4 cellular contexts compared by ENCODE assay signal in the genomic region with DNA sequence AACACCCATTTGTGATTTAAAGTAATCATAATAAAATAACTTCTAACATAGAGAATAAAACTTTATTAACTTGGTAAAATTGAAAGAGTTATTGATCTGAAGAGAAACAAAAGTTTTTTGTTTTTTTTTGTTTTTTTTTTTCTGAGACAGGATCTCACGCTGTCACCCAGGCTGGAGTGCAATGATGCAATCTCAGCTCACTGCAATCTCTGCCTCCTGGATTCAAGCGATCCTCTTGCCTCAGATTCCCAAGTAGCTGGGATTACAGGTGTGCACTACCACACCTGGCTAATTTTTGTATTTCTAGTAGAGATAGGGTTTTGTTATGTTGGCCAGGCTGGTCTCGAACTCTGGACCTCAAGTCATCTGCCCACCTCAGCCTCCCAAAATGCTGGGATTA.
DNase-seq lines count a peak whose midpoint lies in the region; ATAC-seq, FAIRE-seq and TF ChIP-seq lines count a peak whose summit lies in the region.
"Not testable (repeated sequence)": the region's sequence is repeated elsewhere in the genome, so short reads cannot be mapped to it uniquely, and the experiment has no call there.

No MANE protein-coding gene starts in this region.

- H2BK120ac ChIP-seq in IMR-90 (ENCODE audit: low read depth, low read length), result not testable (repeated sequence)

- TF ChIP-seq EP300 in HepG2 (IDR thresholded peaks at IDR 0.05; ENCODE audit: low read depth in 2 of 2, low read length in 2 of 2); HepG2 (CRISPR knock-in tag; IDR thresholded peaks at IDR 0.05; ENCODE audit: borderline replicate concordance): not testable (repeated sequence)

- not testable (repeated sequence) for H3K27ac ChIP-seq in IMR-90 (ENCODE audit: insufficient read depth, low read length); HepG2 (ENCODE audit: extremely low read length, insufficient read depth, low read length); liver (ENCODE audit: low read depth in 1 of 2, low read length in 2 of 2)

- H3K4me3 ChIP-seq in IMR-90 (ENCODE audit: insufficient read depth, low read depth, low read length); HepG2 (replicated peaks in 1 of 3; ENCODE audit: insufficient read depth in 1 of 3, low read depth in 2 of 3, low read length in 3 of 3); liver (ENCODE audit: low read depth in 1 of 3, low read length in 3 of 3): not testable (repeated sequence)

- not testable (repeated sequence) for H3K36me3 Mint-ChIP-seq in WTC11

- not testable (repeated sequence) for H3K27me3 ChIP-seq in IMR-90 (ENCODE audit: control insufficient read depth, insufficient read depth, low read length); HepG2 (ENCODE audit: control insufficient read depth in 1 of 2, insufficient read depth in 2 of 2, low read length in 2 of 2); liver (ENCODE audit: control insufficient read depth in 4 of 4, insufficient read depth in 4 of 4, low read length in 3 of 4)

- no CpG with 5 or more reads among the region's 3 CpGs for WGBS in IMR-90 (ENCODE audit: extremely low coverage in 2 of 2, insufficient read length in 1 of 2), 2 experiments
- 41% methylated on average over 3 of the region's 3 CpGs for WGBS in HepG2 (ENCODE audit: low lambda C conversion rate)
- WGBS in liver, result 58% methylated on average over 3 of the region's 3 CpGs

- not testable (repeated sequence) for H3K4me3 Mint-ChIP-seq in WTC11

- H2BK20ac ChIP-seq in IMR-90 (ENCODE audit: low read depth, low read length), result not testable (repeated sequence)

- CTCF ChIA-PET in IMR-90 (lab: Yijun Ruan, JAX); WTC11 (lab: Charles Lee); HepG2 (lab: Yijun Ruan, JAX; ENCODE audit: low intra/inter-chr PET ratio, low total read pairs): not testable (repeated sequence)

- not testable (repeated sequence) for H2BK15ac ChIP-seq in IMR-90 (ENCODE audit: low read depth, low read length)

- not testable (repeated sequence) for TF ChIP-seq CTCF in IMR-90 (conservative IDR thresholded peaks at IDR 0.05; ENCODE audit: low read depth, low read length); WTC11 (IDR thresholded peaks at IDR 0.05); HepG2 (CRISPR knock-in tag; IDR thresholded peaks at IDR 0.05); liver (IDR thresholded peaks at IDR 0.05; ENCODE audit: low read depth, low read length, missing input control)

- POLR2A ChIA-PET in IMR-90 (lab: Charles Lee; ENCODE audit: unreplicated experiment); WTC11 (lab: Charles Lee); HepG2 (lab: Yijun Ruan, JAX): not testable (repeated sequence)

- not testable (repeated sequence) for H3K23ac ChIP-seq in IMR-90 (ENCODE audit: low read depth, low read length)

- H3K27ac Mint-ChIP-seq in WTC11, result not testable (repeated sequence)

- H3K4me1 Mint-ChIP-seq in WTC11, result peaks cover 23% of the 10 kb centered on the region

- H3K79me1 ChIP-seq in IMR-90 (ENCODE audit: low read depth in 1 of 2, low read length in 2 of 2), result not testable (repeated sequence)

- not testable (repeated sequence) for H2BK5ac ChIP-seq in IMR-90 (ENCODE audit: low read depth, low read length, poor library complexity, severe bottlenecking)

- not testable (repeated sequence) for H3K9me1 ChIP-seq in IMR-90 (ENCODE audit: insufficient read depth, low read length)

- not testable (repeated sequence) for H3K18ac ChIP-seq in IMR-90 (ENCODE audit: low read depth, low read length)

- H4K8ac ChIP-seq in IMR-90 (ENCODE audit: low read depth in 2 of 2, low read length in 2 of 2), result not testable (repeated sequence)

- intact Hi-C loops in IMR-90 (cut with micrococcal nuclease); HepG2 (cut with micrococcal nuclease; ENCODE audit: unreplicated experiment): not testable (repeated sequence)

- not testable (repeated sequence) for H3K79me2 ChIP-seq in HepG2 (ENCODE audit: insufficient read depth, low read length)

- H3K4me2 ChIP-seq in IMR-90 (ENCODE audit: low read depth, low read length); HepG2 (ENCODE audit: low read depth, low read length): not testable (repeated sequence)

- TF ChIP-seq RAD21 in IMR-90 (IDR thresholded peaks at IDR 0.05; ENCODE audit: low read length); HepG2 (CRISPR knock-in tag; IDR thresholded peaks at IDR 0.05): not testable (repeated sequence)
- peak in 1 of 2 donors; percentile 28 for TF ChIP-seq RAD21 in liver (IDR thresholded peaks at IDR 0.05)

- not testable (repeated sequence) for H3K4ac ChIP-seq in IMR-90 (ENCODE audit: low read depth, low read length)

- ATAC-seq in IMR-90 (ENCODE audit: low read depth); WTC11; HepG2: not testable (repeated sequence)

- H2AK9ac ChIP-seq in IMR-90 (replicated peaks; ENCODE audit: low read depth, low read length, poor library complexity), result not testable (repeated sequence)

- not testable (repeated sequence) for H3K56ac ChIP-seq in IMR-90 (ENCODE audit: extremely low read depth, insufficient read depth, low read length)

- not testable (repeated sequence) for H4K5ac ChIP-seq in IMR-90 (ENCODE audit: low read depth, low read length)

- H4K20me1 ChIP-seq in IMR-90 (ENCODE audit: insufficient read depth, low read length); HepG2 (ENCODE audit: insufficient read depth, low read length): not testable (repeated sequence)

- DNase-seq in IMR-90; WTC11 (ENCODE audit: low spot score); HepG2 (ENCODE audit: low spot score): not testable (repeated sequence)

- H2AK5ac ChIP-seq in IMR-90 (ENCODE audit: low read depth, low read length), result not testable (repeated sequence)

- H3K9me3 ChIP-seq in IMR-90 (ENCODE audit: control insufficient read depth, insufficient read depth, low read length); HepG2 (ENCODE audit: low read length); liver (ENCODE audit: control insufficient read depth in 4 of 4, low read length in 3 of 4): not testable (repeated sequence)

- H3K9me3 Mint-ChIP-seq in WTC11, result not testable (repeated sequence)

- in situ Hi-C loops in IMR-90 (cut with MboI; ENCODE audit: low sequenced_read_pairs); HepG2 (cut with HindIII; ENCODE audit: extremely low pct_ligation_motif_present, low pct_unique_long_range_greater_than_20kb): not testable (repeated sequence)

- not testable (repeated sequence) for H2AFZ ChIP-seq in IMR-90 (replicated peaks; ENCODE audit: low read length, poor library complexity); HepG2 (ENCODE audit: low read length)

- BruUV-seq in IMR-90 (replicated peaks; lab: Mats Ljungman, UMichigan); HepG2 (replicated peaks; lab: Mats Ljungman, UMichigan): not testable (repeated sequence)

- TF ChIP-seq POLR2A in IMR-90 (IDR thresholded peaks at IDR 0.05; ENCODE audit: low read depth, low read length); HepG2 (IDR thresholded peaks at IDR 0.05; ENCODE audit: insufficient read depth in 1 of 2, low read depth in 2 of 2, low read length in 2 of 2): not testable (repeated sequence)

- FAIRE-seq in HepG2 (lab: Jason Lieb, UNC), result not testable (repeated sequence)

- not testable (repeated sequence) for H3K9ac ChIP-seq in IMR-90 (ENCODE audit: low read depth, low read length); HepG2 (ENCODE audit: insufficient read depth, low read depth, low read length); liver (ENCODE audit: low read depth in 1 of 2, low read length in 2 of 2)

- H4K91ac ChIP-seq in IMR-90 (ENCODE audit: insufficient read depth, low read depth, low read length), result not testable (repeated sequence)

- not testable (repeated sequence) for H3K14ac ChIP-seq in IMR-90 (replicated peaks; ENCODE audit: low read depth, low read length)

- H3K36me3 ChIP-seq in IMR-90 (ENCODE audit: control insufficient read depth, insufficient read depth, low read length); HepG2 (replicated peaks in 1 of 2; ENCODE audit: control insufficient read depth in 1 of 2, insufficient read depth in 2 of 2, low read length in 2 of 2); liver (ENCODE audit: control insufficient read depth in 4 of 4, insufficient read depth in 3 of 4, low read depth in 1 of 4, low read length in 3 of 4): not testable (repeated sequence)

- peaks cover 25% of the 10 kb centered on the region for H3K27me3 Mint-ChIP-seq in WTC11 (ENCODE audit: low read depth)

- dilution Hi-C loops in IMR-90 (cut with HindIII; ENCODE audit: low sequenced_read_pairs, unreplicated experiment), result not testable (repeated sequence)

- H3K4me1 ChIP-seq in IMR-90 (ENCODE audit: control insufficient read depth, insufficient read depth, low read length), result not testable (repeated sequence)
- peaks cover 36% of the 10 kb centered on the region for H3K4me1 ChIP-seq in HepG2 (ENCODE audit: insufficient read depth, low read length)
- H3K4me1 ChIP-seq in liver (ENCODE audit: control insufficient read depth in 4 of 4, insufficient read depth in 4 of 4, low read length in 3 of 4), result peaks cover 0 to 23% (median 17%) of the 10 kb centered on the region in 4 donors

TF ChIP-seq in IMR-90, 13 proteins besides CTCF, POLR2A, EP300 and RAD21:
- 0 out of 2 replicates have a peak, but pooled peaks have one; percentile 11 for TF ChIP-seq CEBPB (IDR thresholded peaks at IDR 0.05; ENCODE audit: low read depth, low read length)

TF ChIP-seq in WTC11, 78 proteins besides CTCF, POLR2A, EP300 and RAD21:
- TF ChIP-seq GABPB1 (CRISPR knock-in tag; IDR thresholded peaks at IDR 0.05), result 0 out of 2 replicates have a peak, but pooled peaks have one; percentile 41

TF ChIP-seq in liver, 16 proteins besides CTCF, POLR2A, EP300 and RAD21:
- TF ChIP-seq, protein P1, sequence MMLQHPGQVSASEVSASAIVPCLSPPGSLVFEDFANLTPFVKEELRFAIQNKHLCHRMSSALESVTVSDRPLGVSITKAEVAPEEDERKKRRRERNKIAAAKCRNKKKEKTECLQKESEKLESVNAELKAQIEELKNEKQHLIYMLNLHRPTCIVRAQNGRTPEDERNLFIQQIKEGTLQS (IDR thresholded peaks at IDR 0.05), result peak; percentile 80
- peak; percentile 15 to 16 for TF ChIP-seq HNF4A (conservative IDR thresholded peaks at IDR 0.05)
